ENCODE assay signal across 25 cellular contexts in the genomic region with DNA sequence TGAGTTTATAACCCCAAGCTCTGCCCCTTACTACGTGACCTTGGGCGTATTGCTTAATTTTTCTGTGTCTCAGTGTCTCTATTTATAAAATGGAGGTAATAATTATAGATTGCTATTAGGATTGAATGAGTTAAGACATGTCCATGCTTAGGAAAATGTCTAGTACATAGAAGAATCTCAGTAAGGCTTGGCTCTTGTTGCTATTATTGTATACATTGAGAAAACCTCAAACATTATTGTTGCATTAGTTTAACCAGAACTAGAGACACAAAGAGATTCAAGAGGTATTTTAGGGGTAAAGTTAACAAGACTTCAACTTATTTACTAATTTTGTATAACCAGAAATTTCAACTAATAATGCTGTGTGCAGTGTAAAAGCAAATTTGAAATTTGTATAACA.
DNase-seq lines count a peak whose midpoint lies in the region; ATAC-seq and TF ChIP-seq lines count a peak whose summit lies in the region.
"Had no signal": no experiment of that assay in that cellular context is flagged by ENCODE, and none has a peak within 500 bp of the region (broad histone marks: within the 10 kb centered on the region; RNA-seq: fewer than 3 reads in every experiment).

No MANE protein-coding gene starts in this region.

- peak overlapping the region; percentile 32 to 75 for H3K27ac ChIP-seq in right atrium auricular region

- in situ Hi-C loops in HAP-1 (cut with MboI; ENCODE audit: low sequenced_read_pairs) = no loop called here
- in situ Hi-C loops in G401 (cut with HindIII; ENCODE audit: low sequenced_read_pairs) = no loop called here

- H3K36me3 Mint-ChIP-seq in chondrocyte (ENCODE audit: low read depth) (peaks cover 38% of the 10 kb centered on the region), progenitor cell of endocrine pancreas (ENCODE audit: insufficient read depth) (peaks cover 41% of the 10 kb centered on the region)

- DNase-seq in right atrium auricular region (ENCODE audit: low spot score) (no peak), left ventricle myocardium superior (no peak), chondrocyte (ENCODE audit: low spot score) (no peak), progenitor cell of endocrine pancreas (ENCODE audit: low spot score, unreplicated experiment) (no peak), GDM1 (lab: John Stamatoyannopoulos, UW) (no peak), HAP-1 (ENCODE audit: low spot score in 2 of 2) (no peak), iPS-NIHi7 (ENCODE audit: extremely low spot score) (no peak), G401 (ENCODE audit: low spot score) (no peak)
- DNase-seq: activated naive CD4-positive, alpha-beta T cell treated with anti-CD3 and anti-CD28 coated beads, Interleukin-2, amount 50 U/mL, for 16 hours; amygdala; BE2C; caudate nucleus; COR-L47; DMS79; glutamatergic neuron; HCEC 1CT; KBM-7; MG63; NCI-H2029; NCI-H526; SIG-M5; sigmoid colon; stimulated activated naive CD8-positive, alpha-beta T cell treated with anti-CD3 and anti-CD28 coated beads, Interleukin-15, amount 100 ng/mL, for 72 hours; T-helper 9 cell had no signal

- H3K27ac Mint-ChIP-seq in chondrocyte (ENCODE audit: unreplicated experiment) (peak overlapping the region; percentile 22), progenitor cell of endocrine pancreas (peak overlapping the region; percentile 60)
- H3K27ac Mint-ChIP-seq: stimulated activated naive CD8-positive, alpha-beta T cell treated with anti-CD3 and anti-CD28 coated beads, Interleukin-15, amount 100 ng/mL, for 72 hours had no signal

- H3K9me3 Mint-ChIP-seq in chondrocyte (ENCODE audit: low read depth) = peaks cover 5% of the 10 kb centered on the region
- peaks cover 25% of the 10 kb centered on the region for H3K9me3 Mint-ChIP-seq in progenitor cell of endocrine pancreas (ENCODE audit: low read depth)
- H3K9me3 Mint-ChIP-seq: stimulated activated naive CD8-positive, alpha-beta T cell treated with anti-CD3 and anti-CD28 coated beads, Interleukin-15, amount 100 ng/mL, for 72 hours had no signal

- H3K4me3 ChIP-seq in right atrium auricular region (no peak overlapping the region), HAP-1 (no peak overlapping the region)
- H3K4me3 ChIP-seq: MG63, sigmoid colon had no signal

- no peak for ATAC-seq in left ventricle myocardium superior
- ATAC-seq: stimulated activated naive CD8-positive, alpha-beta T cell treated with anti-CD3 and anti-CD28 coated beads, Interleukin-15, amount 100 ng/mL, for 72 hours had no signal

- intact Hi-C loops in left ventricle myocardium superior (cut with micrococcal nuclease) = no loop called here

- H3K4me1 ChIP-seq in right atrium auricular region (peaks cover 0 to 58% of the 10 kb centered on the region in 2 donors), HAP-1 (peaks cover 27% of the 10 kb centered on the region)
- H3K4me1 ChIP-seq: BE2C had no signal

- H3K4me1 Mint-ChIP-seq in chondrocyte (ENCODE audit: low read depth) (peaks cover 83% of the 10 kb centered on the region), progenitor cell of endocrine pancreas (ENCODE audit: low read depth) (peaks cover 46% of the 10 kb centered on the region)

- no peaks in the 10 kb centered on the region for H3K27me3 ChIP-seq in right atrium auricular region
- H3K27me3 ChIP-seq in HAP-1 (ENCODE audit: low read depth) = no peaks in the 10 kb centered on the region
- H3K27me3 ChIP-seq: BE2C, MG63, neutrophil, sigmoid colon had no signal

- TF ChIP-seq CTCF in right atrium auricular region (IDR thresholded peaks at IDR 0.05) (no peak), chondrocyte (IDR thresholded peaks at IDR 0.05) (no peak), progenitor cell of endocrine pancreas (IDR thresholded peaks at IDR 0.05; ENCODE audit: unreplicated experiment) (no peak)

- H3K9me3 ChIP-seq in right atrium auricular region (no peaks in the 10 kb centered on the region), HAP-1 (no peaks in the 10 kb centered on the region)
- H3K9me3 ChIP-seq: BE2C, neutrophil, sigmoid colon had no signal

- H3K27me3 Mint-ChIP-seq in chondrocyte (ENCODE audit: low read depth) (no peaks in the 10 kb centered on the region), progenitor cell of endocrine pancreas (no peaks in the 10 kb centered on the region)
- H3K27me3 Mint-ChIP-seq: stimulated activated naive CD8-positive, alpha-beta T cell treated with anti-CD3 and anti-CD28 coated beads, Interleukin-15, amount 100 ng/mL, for 72 hours had no signal

- H3K36me3 ChIP-seq in right atrium auricular region = peaks cover 15% of the 10 kb centered on the region
- H3K36me3 ChIP-seq in HAP-1 (replicated peaks) = 0 out of 2 replicates have a peak, but pooled peaks cover 5% of the 10 kb centered on the region
- H3K36me3 ChIP-seq: neutrophil, sigmoid colon had no signal

- H3K4me3 Mint-ChIP-seq in chondrocyte (ENCODE audit: unreplicated experiment) (no peak overlapping the region), progenitor cell of endocrine pancreas (ENCODE audit: low read depth) (no peak overlapping the region)
- H3K4me3 Mint-ChIP-seq: stimulated activated naive CD8-positive, alpha-beta T cell treated with anti-CD3 and anti-CD28 coated beads, Interleukin-15, amount 100 ng/mL, for 72 hours had no signal
